In genomic region chr5:149730620-149731331, GRCh38 we compare ENCODE assay signal across 8 cellular contexts. TPM values are rescaled to one million over a fixed set of nuclear protein-coding genes. Genes with fewer than 3 reads are reported as not detected.
DNase-seq lines count a peak whose midpoint lies in the region; ATAC-seq and TF ChIP-seq lines count a peak whose summit lies in the region.

No MANE protein-coding gene starts in this region.

- TF ChIP-seq CTCF in right atrium auricular region (IDR thresholded peaks at IDR 0.05): peak in 1 of 2 donors; percentile 31

- ATAC-seq in GM19023 (IDR thresholded peaks at IDR 0.05; ENCODE audit: unreplicated experiment): peak; percentile 40
- ATAC-seq in HG03196 (IDR thresholded peaks at IDR 0.05; ENCODE audit: unreplicated experiment): peak; percentile 26

- no peaks in the 10 kb centered on the region for H3K27me3 ChIP-seq in right atrium auricular region
- H3K27me3 ChIP-seq in rectal smooth muscle tissue (ENCODE audit: control insufficient read depth, insufficient read depth, low read length): no peaks in the 10 kb centered on the region

- H3K4me1 ChIP-seq in right atrium auricular region (peaks cover 0 to 18% of the 10 kb centered on the region in 2 donors), rectal smooth muscle tissue (ENCODE audit: control insufficient read depth, insufficient read depth, low read length) (peaks cover 5% of the 10 kb centered on the region)

- in situ Hi-C loops in SK-MEL-5 (cut with HindIII; ENCODE audit: low pct_unique_long_range_greater_than_20kb, low sequenced_read_pairs): no loop called here

- H3K27ac ChIP-seq in right atrium auricular region: peak overlapping the region; percentile 88 to 96
- H3K27ac ChIP-seq in rectal smooth muscle tissue (ENCODE audit: low read depth, low read length): peak overlapping the region; percentile 95

- H3K9me3 ChIP-seq in right atrium auricular region: no peaks in the 10 kb centered on the region

- DNase-seq in C1 segment of cervical spinal cord (lab: John Stamatoyannopoulos, UW) (peak in 9 of 14 donors; percentile 8 to 62 (median 48)), SK-MEL-5 (ENCODE audit: low read depth, low spot score) (peak; percentile 44), right atrium auricular region (ENCODE audit: low spot score) (no peak), cortex of kidney (lab: John Stamatoyannopoulos, UW) (no peak)
- peak; percentile 37 for DNase-seq in activated naive CD8-positive, alpha-beta T cell treated with anti-CD3 and anti-CD28 coated beads, Interleukin-2, amount 50 U/mL, for 16 hours (ENCODE audit: low read depth, low spot score)

- H3K36me3 ChIP-seq in right atrium auricular region: no peaks in the 10 kb centered on the region
- H3K36me3 ChIP-seq in rectal smooth muscle tissue (ENCODE audit: control insufficient read depth, insufficient read depth, low read length): no peaks in the 10 kb centered on the region

- peak overlapping the region; percentile 66 to 86 for H3K4me3 ChIP-seq in right atrium auricular region
- peak overlapping the region; percentile 88 for H3K4me3 ChIP-seq in rectal smooth muscle tissue (ENCODE audit: low read length)

- H3K9ac ChIP-seq in rectal smooth muscle tissue (ENCODE audit: low read length): peak overlapping the region; percentile 74

RNA-seq across cellular contexts. Expression of gene PPARGC1B, which starts 0.7 kb away (rescaled TPM):
- total RNA-seq in SK-MEL-5 (2014; rRNA removed; shearing (Covaris generic)): 2.2 and 2.3 TPM in 2 replicates
- 4.0 and 5.5 TPM in 2 replicates for polyA plus RNA-seq in SK-MEL-5 (2015; cell fraction: cytosol; rRNA removed)
- polyA plus RNA-seq in SK-MEL-5 (2015; cell fraction: nucleus; rRNA removed): 15.3 TPM in 2 replicates
- total RNA-seq in right atrium auricular region: 10 to 100 TPM; 10.1 to 11.4 TPM

Comparison
In these comparisons a context has a peak if more than half of its experiments do, and no peak if none do; other contexts are left out.
1. DNase-seq: peak in C1 segment of cervical spinal cord (9 of 14), SK-MEL-5 (single experiment) and activated naive CD8-positive, alpha-beta T cell treated with anti-CD3 and anti-CD28 coated beads, Interleukin-2, amount 50 U/mL, for 16 hours (single experiment); none in right atrium auricular region (single experiment) and cortex of kidney (single experiment).